Comparison of ENCODE assay signal across 1 cellular context in genomic region chr20:5835870-5836269, GRCh38.
TF ChIP-seq lines count a peak whose summit lies in the region.

No MANE protein-coding gene starts in this region.

TF ChIP-seq in IMR-90, 13 proteins besides CTCF, POLR2A, EP300 and RAD21 (continued from another document):
- TF ChIP-seq BHLHE40 (IDR thresholded peaks at IDR 0.05; ENCODE audit: low read depth, low read length), result no peak
- no peak for TF ChIP-seq MAZ (IDR thresholded peaks at IDR 0.05; ENCODE audit: borderline replicate concordance, low read depth, low read length)
- TF ChIP-seq CEBPB (IDR thresholded peaks at IDR 0.05; ENCODE audit: low read depth, low read length), result no peak
- TF ChIP-seq RCOR1 (IDR thresholded peaks at IDR 0.05; ENCODE audit: insufficient replicate concordance, low read length), result no peak
- no peak for TF ChIP-seq ELK1 (IDR thresholded peaks at IDR 0.05; ENCODE audit: borderline replicate concordance, low read depth, low read length)
- no peak for TF ChIP-seq MXI1 (IDR thresholded peaks at IDR 0.05; ENCODE audit: borderline replicate concordance, low read depth, low read length)
- no peak for TF ChIP-seq SMC3 (IDR thresholded peaks at IDR 0.05; ENCODE audit: low read depth, low read length)
